12 cellular contexts compared by ENCODE assay signal in the genomic region with DNA sequence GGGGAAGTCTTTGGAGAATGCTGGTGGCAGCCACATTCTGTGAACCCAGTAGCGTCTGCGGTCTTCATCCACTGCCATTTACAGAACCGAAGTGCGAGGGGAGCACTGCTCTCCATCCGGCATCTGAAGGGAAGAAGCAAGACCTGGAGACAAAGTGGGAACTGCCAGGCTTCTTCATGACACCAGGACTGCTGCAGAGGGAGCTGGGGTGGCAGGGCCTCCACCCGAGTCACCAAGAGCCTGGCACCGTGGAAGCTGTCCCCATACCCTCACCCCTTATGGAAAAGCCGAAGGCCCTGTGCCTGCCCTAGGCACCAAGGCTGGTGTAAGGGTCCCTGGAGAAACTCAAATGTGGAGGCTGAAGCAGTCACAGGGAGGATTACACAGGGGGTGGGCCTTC.
"Had no signal": no experiment of that assay in that cellular context is flagged by ENCODE, and none has a peak within 500 bp of the region (broad histone marks: within the 10 kb centered on the region; RNA-seq: fewer than 3 reads in every experiment).

No MANE protein-coding gene starts in this region.

- H3K9me3 ChIP-seq: body of pancreas, neutrophil had no signal

- H3K4me3 Mint-ChIP-seq: dendritic cell treated with granulocyte-macrophage colony-stimulating factor and Interleukin-4, amounts not matched to agents 40 ng/mL and 50 ng/mL, for 4 days; mesothelial cell of epicardium; stimulated activated memory B cell treated with anti-CD40 and anti-IgM and Interleukin-4, amounts not matched to agents 10 μg/mL and 1 μg/mL and 100 μg/mL, for 72 hours; type B pancreatic cell had no signal

- H3K36me3 ChIP-seq: neutrophil had no signal

- H3K9me3 Mint-ChIP-seq: activated T-cell treated with anti-CD3 and anti-CD28 coated beads, Interleukin-2, amount 50 U/mL, for 4 hours; dendritic cell treated with granulocyte-macrophage colony-stimulating factor and Interleukin-4, amounts not matched to agents 40 ng/mL and 50 ng/mL, for 4 days; mesothelial cell of epicardium; stimulated activated memory B cell treated with anti-CD40 and anti-IgM and Interleukin-4, amounts not matched to agents 10 μg/mL and 1 μg/mL and 100 μg/mL, for 72 hours; type B pancreatic cell had no signal

- H3K4me2 ChIP-seq: smooth muscle cell had no signal

- H3K27me3 ChIP-seq: body of pancreas had no signal

- ATAC-seq: stimulated activated memory B cell treated with anti-CD40 and anti-IgM and Interleukin-4, amounts not matched to agents 10 μg/mL and 1 μg/mL and 100 μg/mL, for 72 hours had no signal

- H3K27ac Mint-ChIP-seq: dendritic cell treated with granulocyte-macrophage colony-stimulating factor and Interleukin-4, amounts not matched to agents 40 ng/mL and 50 ng/mL, for 4 days; mesothelial cell of epicardium; stimulated activated memory B cell treated with anti-CD40 and anti-IgM and Interleukin-4, amounts not matched to agents 10 μg/mL and 1 μg/mL and 100 μg/mL, for 72 hours; type B pancreatic cell had no signal

- H3K27ac ChIP-seq: body of pancreas, neutrophil, VCaP had no signal

- H3K4me3 ChIP-seq: body of pancreas, smooth muscle cell had no signal

- H3K36me3 Mint-ChIP-seq: mesothelial cell of epicardium; stimulated activated memory B cell treated with anti-CD40 and anti-IgM and Interleukin-4, amounts not matched to agents 10 μg/mL and 1 μg/mL and 100 μg/mL, for 72 hours; type B pancreatic cell had no signal

- H3K4me1 Mint-ChIP-seq: mesothelial cell of epicardium had no signal

- DNase-seq: activated CD4-positive, alpha-beta T cell treated with anti-CD3 and anti-CD28 coated beads for 4 hours; activated T-cell treated with anti-CD3 and anti-CD28 coated beads, Interleukin-2, amount 50 U/mL, for 4 hours; central memory CD4-positive, alpha-beta T cell; hippocampal formation had no signal
